Comparison of ENCODE assay signal across 1 cellular context in genomic region chr18:24862225-24862893, GRCh38.
TF ChIP-seq lines count a peak whose summit lies in the region.

No MANE protein-coding gene starts in this region.

TF ChIP-seq in GM23338, 12 proteins besides CTCF, POLR2A, EP300 and RAD21 (continued from another document):
- TF ChIP-seq ETS1 (IDR thresholded peaks at IDR 0.05), result no peak
